In the genomic region with DNA sequence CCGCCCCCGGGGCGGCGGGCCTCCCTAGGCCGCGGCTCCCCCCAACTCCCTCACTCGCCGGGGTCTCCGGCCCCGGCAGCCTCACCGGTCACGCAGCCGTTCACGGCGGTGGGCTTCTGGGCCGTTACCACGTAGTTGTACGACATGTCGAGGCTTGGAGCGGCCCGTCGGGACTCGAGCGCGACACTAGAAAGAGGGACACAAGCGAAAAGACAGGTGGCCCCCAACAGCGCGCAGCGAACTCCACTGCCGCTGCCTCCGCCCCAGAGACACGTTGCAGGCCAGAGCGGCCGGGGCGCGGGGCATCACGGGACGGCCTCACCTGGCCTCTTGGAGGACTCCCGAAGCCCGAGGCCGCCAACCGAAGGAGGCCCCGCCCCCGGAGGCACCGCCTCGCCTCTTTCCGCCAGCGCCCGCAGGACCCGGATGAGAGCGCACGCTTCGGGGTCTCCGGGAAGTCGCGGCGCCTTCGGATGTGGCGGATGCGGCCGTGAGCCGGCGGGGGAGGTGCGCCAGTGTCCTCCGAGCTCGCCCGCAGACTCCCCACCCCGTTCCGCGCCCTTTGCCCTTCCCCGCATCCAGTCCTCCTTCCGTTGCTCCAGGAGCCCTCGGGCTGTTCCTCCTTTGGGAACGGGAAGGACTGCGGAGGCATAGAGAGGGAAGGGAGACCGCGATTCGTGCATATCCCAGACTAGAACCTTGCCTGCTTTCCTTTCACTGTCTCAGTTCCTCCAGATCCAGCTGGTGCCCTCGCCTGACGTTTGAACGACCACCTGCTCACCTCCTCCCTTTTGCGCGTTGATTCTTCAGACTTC, we compare ENCODE assay signal across 8 cellular contexts. TPM values are rescaled to one million over a fixed set of nuclear protein-coding genes. Genes with fewer than 3 reads are reported as not detected.
A peak's percentile ranks its signal among the peaks of the same experiment; 100 is the strongest.
DNase-seq lines count a peak whose midpoint lies in the region; ATAC-seq and TF ChIP-seq lines count a peak whose summit lies in the region.

A gene (minus strand): TSS at position 283 of the 815 bp plus-strand sequence. CDS start 137 bp downstream, at position 146.
A gene with protein sequence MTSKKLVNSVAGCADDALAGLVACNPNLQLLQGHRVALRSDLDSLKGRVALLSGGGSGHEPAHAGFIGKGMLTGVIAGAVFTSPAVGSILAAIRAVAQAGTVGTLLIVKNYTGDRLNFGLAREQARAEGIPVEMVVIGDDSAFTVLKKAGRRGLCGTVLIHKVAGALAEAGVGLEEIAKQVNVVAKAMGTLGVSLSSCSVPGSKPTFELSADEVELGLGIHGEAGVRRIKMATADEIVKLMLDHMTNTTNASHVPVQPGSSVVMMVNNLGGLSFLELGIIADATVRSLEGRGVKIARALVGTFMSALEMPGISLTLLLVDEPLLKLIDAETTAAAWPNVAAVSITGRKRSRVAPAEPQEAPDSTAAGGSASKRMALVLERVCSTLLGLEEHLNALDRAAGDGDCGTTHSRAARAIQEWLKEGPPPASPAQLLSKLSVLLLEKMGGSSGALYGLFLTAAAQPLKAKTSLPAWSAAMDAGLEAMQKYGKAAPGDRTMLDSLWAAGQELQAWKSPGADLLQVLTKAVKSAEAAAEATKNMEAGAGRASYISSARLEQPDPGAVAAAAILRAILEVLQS (plus strand): TSS at position 406 of the 815 bp plus-strand sequence. CDS start 1,501 bp downstream, outside the sequence.

- no peak within 1 kb of the TSS for H2BK12ac ChIP-seq in H9 (ENCODE audit: insufficient read length, low read depth, low read length)

- H3K4me3 ChIP-seq in MG63 (peak within 1 kb of the TSS; percentile 81), fibroblast of pulmonary artery (replicated peaks; ENCODE audit: low read depth, low read length) (peak within 1 kb of the TSS; percentile 92)

- peaks cover 13% of the 10 kb centered on the region for H3K23me2 ChIP-seq in H9 (ENCODE audit: insufficient read length, low read depth, low read length, poor library complexity, severe bottlenecking)

- H2BK15ac ChIP-seq in H9 (ENCODE audit: low read depth, low read length) = no peak within 1 kb of the TSS

- peak within 1 kb of the TSS; percentile 79 for H2BK5ac ChIP-seq in H9 (ENCODE audit: insufficient read length, low read length)

- WGBS in H9 (ENCODE audit: extremely low coverage, insufficient read length, low lambda C conversion rate) = no CpG with 5 or more reads among the region's 83 CpGs

- H3K36me3 Mint-ChIP-seq in H9 (ENCODE audit: insufficient read depth in 1 of 3, low read depth in 3 of 3) = peaks cover 22 to 37% (median 30%) of the 10 kb centered on the region in 3 experiments; a peak in 6 of 7 replicates
- H3K36me3 Mint-ChIP-seq in natural killer cell treated with Interleukin-12 subunit alpha and Interleukin-12 subunit beta and Interleukin-15 and Interleukin-18, amount 100 ng/mL, for 72 hours = peaks cover 14% of the 10 kb centered on the region

- no peaks in the 10 kb centered on the region for H4K20me1 ChIP-seq in H9 (ENCODE audit: control insufficient read depth, insufficient read depth, insufficient read length)

- peak within 1 kb of the TSS; percentile 76 for H3K56ac ChIP-seq in H9 (ENCODE audit: insufficient read length, low read depth, low read length)

- H3K9me3 Mint-ChIP-seq in H9 = no peaks in the 10 kb centered on the region
- no peaks in the 10 kb centered on the region for H3K9me3 Mint-ChIP-seq in natural killer cell treated with Interleukin-12 subunit alpha and Interleukin-12 subunit beta and Interleukin-15 and Interleukin-18, amount 100 ng/mL, for 72 hours

- peak within 1 kb of the TSS; percentile 44 for H3K4ac ChIP-seq in H9 (ENCODE audit: low read depth, low read length)

- peak within 1 kb of the TSS; percentile 78 for H3K27ac ChIP-seq in H9 (ENCODE audit: insufficient read length, low read depth, low read length)

- peak within 1 kb of the TSS; percentile 97 to 99 (median 98) for H3K27ac Mint-ChIP-seq in H9
- H3K27ac Mint-ChIP-seq in natural killer cell treated with Interleukin-12 subunit alpha and Interleukin-12 subunit beta and Interleukin-15 and Interleukin-18, amount 100 ng/mL, for 72 hours = peak within 1 kb of the TSS; percentile 98

- peaks cover 25% of the 10 kb centered on the region for H3K79me2 ChIP-seq in H9 (ENCODE audit: insufficient read depth, low read length)

- H3T11ph ChIP-seq in H9 (ENCODE audit: low read length) = no peak within 1 kb of the TSS

- peaks cover 32% of the 10 kb centered on the region for H3K36me3 ChIP-seq in MG63

- ATAC-seq in natural killer cell treated with Interleukin-12 subunit alpha and Interleukin-12 subunit beta and Interleukin-15 and Interleukin-18, amount 100 ng/mL, for 72 hours = peak; percentile 97 to 98

- H3K4me2 ChIP-seq in H9 (ENCODE audit: insufficient read depth, insufficient read length, low read length) = peak within 1 kb of the TSS; percentile 94

- H2AK5ac ChIP-seq in H9 (ENCODE audit: insufficient read length, low read length) = no peak within 1 kb of the TSS

- no peak within 1 kb of the TSS for H4K8ac ChIP-seq in H9 (replicated peaks; ENCODE audit: insufficient read length, low read depth, low read length)

- peak within 1 kb of the TSS; percentile 99 for H3K14ac ChIP-seq in H9 (ENCODE audit: insufficient read depth, low read length)

- peak within 1 kb of the TSS; percentile 90 for H4K5ac ChIP-seq in H9 (ENCODE audit: insufficient read length, low read depth, low read length)

- H3K4me3 Mint-ChIP-seq in H9 = peak within 1 kb of the TSS; percentile 95 to 98
- H3K4me3 Mint-ChIP-seq in natural killer cell treated with Interleukin-12 subunit alpha and Interleukin-12 subunit beta and Interleukin-15 and Interleukin-18, amount 100 ng/mL, for 72 hours = peak within 1 kb of the TSS; percentile 99

- H3K27me3 Mint-ChIP-seq in H9 (ENCODE audit: low read depth) = no peaks in the 10 kb centered on the region
- no peaks in the 10 kb centered on the region for H3K27me3 Mint-ChIP-seq in natural killer cell treated with Interleukin-12 subunit alpha and Interleukin-12 subunit beta and Interleukin-15 and Interleukin-18, amount 100 ng/mL, for 72 hours

- H2BK20ac ChIP-seq in H9 (ENCODE audit: low read depth, low read length, poor library complexity, severe bottlenecking) = no peak within 1 kb of the TSS

- TF ChIP-seq CTCF in H9 (conservative IDR thresholded peaks at IDR 0.05) (no peak), fibroblast of pulmonary artery (IDR thresholded peaks at IDR 0.05; ENCODE audit: low read length, missing control alignments) (no peak)

- H3K4me1 ChIP-seq in H9 (ENCODE audit: insufficient read depth, low read length) = peaks cover 5% of the 10 kb centered on the region

- H4K91ac ChIP-seq in H9 (ENCODE audit: insufficient read length, low read depth, low read length) = peak within 1 kb of the TSS; percentile 15

- H3K9me3 ChIP-seq in H9 (ENCODE audit: control insufficient read depth, low read depth, low read length) (no peaks in the 10 kb centered on the region), MG63 (no peaks in the 10 kb centered on the region)

- no peak within 1 kb of the TSS for H2AFZ ChIP-seq in H9 (ENCODE audit: low read length)

- no peaks in the 10 kb centered on the region for H3K79me1 ChIP-seq in H9 (ENCODE audit: insufficient read depth, low read depth, low read length, poor library complexity, severe bottlenecking)

- no peak within 1 kb of the TSS for H3K23ac ChIP-seq in H9 (ENCODE audit: insufficient read length, low read depth, low read length)

- DNase-seq in ELF-1 (ENCODE audit: low read depth, low spot score) (peak; percentile 98), H9 (peak; percentile 99), MG63 (peak; percentile 95), SHP77 (lab: John Stamatoyannopoulos, UW) (peak; percentile 87 to 94), fibroblast of pulmonary artery (ENCODE audit: low read depth) (peak; percentile 90)
- DNase-seq in activated effector memory CD4-positive, alpha-beta T cell treated with Interleukin-2 at 50 U/mL for 16 hours = peak; percentile 96
- peak; percentile 98 for DNase-seq in natural killer cell treated with Interleukin-12 subunit alpha and Interleukin-12 subunit beta and Interleukin-15 and Interleukin-18, amount 100 ng/mL, for 72 hours (ENCODE audit: low spot score)
- peak; percentile 97 for DNase-seq in stimulated activated naive CD4-positive, alpha-beta T cell treated with Interleukin-2 at 50 U/mL for 16 hours (lab: John Stamatoyannopoulos, UW)

- peak within 1 kb of the TSS; percentile 97 for H3K9ac ChIP-seq in H9 (ENCODE audit: extremely low read depth, insufficient read length, low read length)

- peaks cover 39 to 45% of the 10 kb centered on the region in 2 experiments for H3K4me1 Mint-ChIP-seq in H9
- H3K4me1 Mint-ChIP-seq in natural killer cell treated with Interleukin-12 subunit alpha and Interleukin-12 subunit beta and Interleukin-15 and Interleukin-18, amount 100 ng/mL, for 72 hours (ENCODE audit: low read depth in 2 of 2) = peaks cover 43 to 45% of the 10 kb centered on the region in 2 donors

- peak within 1 kb of the TSS; percentile 97 for H3K18ac ChIP-seq in H9 (ENCODE audit: insufficient read length, low read depth, low read length)

- no peak within 1 kb of the TSS for H2BK120ac ChIP-seq in H9 (ENCODE audit: low read depth, low read length, poor library complexity, severe bottlenecking)

- H3K27me3 ChIP-seq in H9 (ENCODE audit: insufficient read depth, low read length) (no peaks in the 10 kb centered on the region), MG63 (no peaks in the 10 kb centered on the region)

RNA-seq across cellular contexts. Expression of the first gene that starts in this region (rescaled TPM):
- total RNA-seq in H9 (2021) = 294 and 297 TPM in 2 replicates
- 170 and 250 TPM in 2 replicates for total RNA-seq in MG63 (2014; rRNA removed; shearing (Covaris generic); ENCODE audit: low replicate concordance)
- 100 to 1,000 TPM; 241 to 276 TPM for total RNA-seq in natural killer cell treated with Interleukin-12 subunit alpha and Interleukin-12 subunit beta and Interleukin-15 and Interleukin-18, amount 100 ng/mL, for 72 hours

RNA-seq across cellular contexts. Expression of the second gene that starts in this region (rescaled TPM):
- total RNA-seq in H9 (2021) = 59.0 and 65.0 TPM in 2 replicates
- total RNA-seq in MG63 (2014; rRNA removed; shearing (Covaris generic); ENCODE audit: low replicate concordance) = 12.9 and 36.0 TPM in 2 replicates
- 10 to 100 TPM; 18.9 to 38.9 TPM for total RNA-seq in natural killer cell treated with Interleukin-12 subunit alpha and Interleukin-12 subunit beta and Interleukin-15 and Interleukin-18, amount 100 ng/mL, for 72 hours

Comparison
In these comparisons a context has a peak if more than half of its experiments do, and no peak if none do; other contexts are left out.
1. Peak in every context shown above with its lines: DNase-seq, ATAC-seq, H3K4me3 ChIP-seq and H3K27ac ChIP-seq.